Comparison of ENCODE assay signal across 19 cellular contexts in the genomic region with DNA sequence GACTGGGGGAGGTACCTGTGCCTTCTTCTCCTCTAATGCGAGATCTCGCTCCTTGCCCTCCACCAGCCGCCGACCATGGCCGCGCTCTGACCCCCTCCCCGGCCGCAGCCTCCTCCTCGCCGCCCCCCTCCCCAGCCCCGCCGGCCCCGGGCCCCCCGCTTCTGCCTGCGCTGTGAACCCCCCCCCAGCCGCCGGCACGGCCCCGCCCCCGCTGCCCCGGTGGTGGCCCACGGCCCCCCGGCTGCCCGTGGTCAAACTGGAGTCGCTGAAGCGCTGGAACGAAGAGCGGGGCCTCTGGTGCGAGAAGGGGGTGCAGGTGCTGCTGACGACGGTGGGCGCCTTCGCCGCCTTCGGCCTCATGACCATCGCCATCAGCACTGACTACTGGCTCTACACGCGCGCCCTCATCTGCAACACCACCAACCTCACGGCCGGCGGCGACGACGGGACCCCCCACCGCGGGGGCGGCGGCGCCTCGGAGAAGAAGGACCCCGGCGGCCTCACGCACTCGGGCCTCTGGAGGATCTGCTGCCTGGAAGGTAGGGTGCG. TPM values are rescaled to one million over a fixed set of nuclear protein-coding genes. Genes with fewer than 3 reads are reported as not detected.
A peak's percentile ranks its signal among the peaks of the same experiment; 100 is the strongest.
DNase-seq lines count a peak whose midpoint lies in the region.
"Had no signal": no experiment of that assay in that cellular context is flagged by ENCODE, and none has a peak within 500 bp of the region (broad histone marks: within the 10 kb centered on the region; RNA-seq: fewer than 3 reads in every experiment).

Gene CACNG8, plus strand, starts transcription at position 51 of the 549 bp plus-strand sequence.

- H2BK120ac ChIP-seq in mesenchymal stem cell (ENCODE audit: low read depth, low read length) = no peak within 1 kb of the TSS

- H3K23ac ChIP-seq in mesenchymal stem cell (ENCODE audit: low read length in 2 of 2) = peak within 1 kb of the TSS in 1 of 2 experiments; percentile 35

- H3K9me3 ChIP-seq in MG63 (no peaks in the 10 kb centered on the region), mesenchymal stem cell (ENCODE audit: control insufficient read depth, low read length) (peaks cover 3% of the 10 kb centered on the region)
- H3K9me3 ChIP-seq: uterus had no signal

- no peak within 1 kb of the TSS for H4K8ac ChIP-seq in mesenchymal stem cell (ENCODE audit: low read length)

- no peaks in the 10 kb centered on the region for H3K36me3 ChIP-seq in ACC112 (ENCODE audit: insufficient read depth, low read length)
- H3K36me3 ChIP-seq in MG63 = no peaks in the 10 kb centered on the region; the same call in 1 of the 2 replicates
- H3K36me3 ChIP-seq in mesenchymal stem cell (ENCODE audit: control insufficient read depth in 1 of 2, insufficient read depth in 2 of 2, low read depth in 1 of 2, low read length in 2 of 2) = no peaks in the 10 kb centered on the region
- H3K36me3 ChIP-seq: uterus had no signal

- H3K4me3 ChIP-seq in ACC112 (ENCODE audit: low read depth, low read length) (peak within 1 kb of the TSS; percentile 69), MG63 (peak within 1 kb of the TSS; percentile 63), mesenchymal stem cell (ENCODE audit: insufficient read depth in 1 of 2, low read depth in 1 of 2, low read length in 2 of 2) (no peak within 1 kb of the TSS)
- H3K4me3 ChIP-seq: GM23248, uterus had no signal

- no peak within 1 kb of the TSS for H3K18ac ChIP-seq in mesenchymal stem cell (ENCODE audit: low read depth in 1 of 2, low read length in 2 of 2)

- H3K27ac ChIP-seq in ACC112 (ENCODE audit: low read depth, low read length) (no peak within 1 kb of the TSS), mesenchymal stem cell (ENCODE audit: low read length, poor library complexity, severe bottlenecking) (no peak within 1 kb of the TSS)
- H3K27ac ChIP-seq: GM23248, uterus had no signal

- H2BK12ac ChIP-seq in mesenchymal stem cell (ENCODE audit: low read length in 2 of 2) = no peak within 1 kb of the TSS

- H3K4me1 ChIP-seq in ACC112 (ENCODE audit: control insufficient read depth, insufficient read depth, low read length, unreplicated experiment) = peaks cover 4% of the 10 kb centered on the region
- peaks cover 2% of the 10 kb centered on the region for H3K4me1 ChIP-seq in mesenchymal stem cell (ENCODE audit: control insufficient read depth, insufficient read depth, low read depth, low read length)
- H3K4me1 ChIP-seq: uterus had no signal

- H2AFZ ChIP-seq in ACC112 (ENCODE audit: low read length, unreplicated experiment) (peak within 1 kb of the TSS; percentile 57), mesenchymal stem cell (ENCODE audit: low read depth, low read length) (peak within 1 kb of the TSS; percentile 27)
- H2AFZ ChIP-seq: GM23248 had no signal

- H2BK5ac ChIP-seq in mesenchymal stem cell (ENCODE audit: low read depth, low read length, poor library complexity, severe bottlenecking) = no peak within 1 kb of the TSS

- H2BK15ac ChIP-seq in mesenchymal stem cell (ENCODE audit: low read depth, poor library complexity, severe bottlenecking) = no peak within 1 kb of the TSS

- H3K9ac ChIP-seq in mesenchymal stem cell (ENCODE audit: low read length) = no peak within 1 kb of the TSS
- H3K9ac ChIP-seq: GM23248 had no signal

- no peak within 1 kb of the TSS for H2AK5ac ChIP-seq in mesenchymal stem cell (ENCODE audit: low read length, severe bottlenecking)

- H3K4me2 ChIP-seq in mesenchymal stem cell (ENCODE audit: low read length, poor library complexity, severe bottlenecking) = no peak within 1 kb of the TSS

- no peaks in the 10 kb centered on the region for H3K79me1 ChIP-seq in mesenchymal stem cell (replicated peaks; ENCODE audit: low read length, poor library complexity, severe bottlenecking)

- DNase-seq in MG63 (no peak), ecto neural progenitor cell (ENCODE audit: low spot score) (peak; percentile 53), mesenchymal stem cell (no peak), SHP77 (lab: John Stamatoyannopoulos, UW) (no peak), NCI-H446 (lab: John Stamatoyannopoulos, UW) (no peak), AG08395 (ENCODE audit: low spot score) (no peak), midbrain (lab: John Stamatoyannopoulos, UW) (no peak)
- DNase-seq: activated CD4-positive, alpha-beta T cell treated with anti-CD3 and anti-CD28 coated beads, Interleukin-2, amount 10 ng/mL, durations not matched to agents 7 days and 5 days; activated naive CD4-positive, alpha-beta T cell treated with anti-CD3 and anti-CD28 coated beads, Interleukin-2, amount 10 ng/mL, durations not matched to agents 7 days and 5 days; effector CD4-positive, alpha-beta T cell; GM23248; naive thymus-derived CD4-positive, alpha-beta T cell; NCI-H146; NCI-H226; stimulated activated CD4-positive, alpha-beta T cell treated with anti-CD3 and anti-CD28 coated beads, Interleukin-15, amount 100 ng/mL, for 24 hours; stimulated activated naive CD8-positive, alpha-beta T cell treated with anti-CD3 and anti-CD28 coated beads, Interleukin-15, amount 100 ng/mL, for 72 hours; uterus had no signal

- peaks cover 13% of the 10 kb centered on the region for H3K27me3 ChIP-seq in ACC112 (ENCODE audit: insufficient read depth, low read length)
- peaks cover 7% of the 10 kb centered on the region for H3K27me3 ChIP-seq in MG63
- H3K27me3 ChIP-seq in mesenchymal stem cell (ENCODE audit: control insufficient read depth in 1 of 2, insufficient read depth in 1 of 2, low read length in 2 of 2) = peaks cover 69 to 71% of the 10 kb centered on the region in 2 experiments

- WGBS in mesenchymal stem cell = 2% methylated on average over 32 of the region's 56 CpGs

- no peak within 1 kb of the TSS for H3K4ac ChIP-seq in mesenchymal stem cell (ENCODE audit: low read depth in 1 of 2, low read length in 2 of 2)

- no peak within 1 kb of the TSS for H4K91ac ChIP-seq in mesenchymal stem cell (ENCODE audit: low read length)

- H3K14ac ChIP-seq in mesenchymal stem cell (ENCODE audit: low read length in 2 of 2) = no peak within 1 kb of the TSS

- H3K79me2 ChIP-seq in ACC112 (ENCODE audit: control insufficient read depth, insufficient read depth, low read length, unreplicated experiment) = peaks cover 3% of the 10 kb centered on the region

RNA-seq across cellular contexts. Expression of gene CACNG8, which starts in this region (rescaled TPM):
- total RNA-seq in MG63 (2014; rRNA removed; shearing (Covaris generic); ENCODE audit: low replicate concordance) = 0.05 TPM in 1 of 2 replicates, not detected in the other
- polyA plus RNA-seq in mesenchymal stem cell (2013, experiment 1 of 2) = 0.03 TPM
- polyA plus RNA-seq in mesenchymal stem cell (2013, experiment 2 of 2) = 0.01 TPM
- total RNA-seq: activated CD4-positive, alpha-beta T cell treated with anti-CD3 and anti-CD28 coated beads, Interleukin-2, amount 10 ng/mL, durations not matched to agents 7 days and 5 days; bronchial epithelial cell had no signal
- polyA plus RNA-seq: GM23248; naive thymus-derived CD4-positive, alpha-beta T cell had no signal

Comparison
In these comparisons a context has a peak if more than half of its experiments do, and no peak if none do; other contexts are left out.
1. H3K4me3 ChIP-seq: peak in ACC112 (single experiment) and MG63 (single experiment); none in mesenchymal stem cell (0 of 2).